Comparison of ENCODE assay signal across 14 cellular contexts in genomic region chr10:4763960-4764428, GRCh38.
DNase-seq lines count a peak whose midpoint lies in the region; ATAC-seq, FAIRE-seq and TF ChIP-seq lines count a peak whose summit lies in the region.
"Had no signal": no experiment of that assay in that cellular context is flagged by ENCODE, and none has a peak within 500 bp of the region (broad histone marks: within the 10 kb centered on the region; RNA-seq: fewer than 3 reads in every experiment).

No MANE protein-coding gene starts in this region.

- TF ChIP-seq CTCF in endothelial cell of umbilical vein (IDR thresholded peaks at IDR 0.05; ENCODE audit: extremely low read depth in 1 of 2, insufficient read depth in 1 of 2, low read depth in 1 of 2, low read length in 2 of 2), result no peak

- BruUV-seq in endothelial cell of umbilical vein (replicated peaks; lab: Mats Ljungman, UMichigan), result no TSS peak

- peak; percentile 41 for DNase-seq in activated CD4-positive, alpha-beta T cell treated with anti-CD3 and anti-CD28 coated beads for 36 hours
- DNase-seq in activated CD4-positive, alpha-beta T cell treated with anti-CD3 and anti-CD28 coated beads, Interleukin-2, amount 50 U/mL, for 1 hour, result no peak
- DNase-seq in NCI-H748 (lab: John Stamatoyannopoulos, UW; ENCODE audit: unreplicated experiment) (peak; percentile 32), endothelial cell of umbilical vein (ENCODE audit: low read depth, low spot score) (peak; percentile 76), pulmonary artery endothelial cell (ENCODE audit: low read depth, low spot score) (peak; percentile 20), SKM-1 treated with dmso at 0.1 percent for 144 hours (lab: John Stamatoyannopoulos, UW; ENCODE audit: unreplicated experiment) (no peak)
- DNase-seq: 8988T; KG1; NCI-H345; SHP77 treated with DMSO at 0.1 percent for 48 hours; stimulated activated CD8-positive, alpha-beta memory T cell treated with anti-CD3 and anti-CD28 coated beads, Interleukin-4, amount 100 ng/mL, for 48 hours had no signal

- CTCF ChIA-PET in activated CD4-positive, alpha-beta T cell treated with anti-CD3 and anti-CD28 coated beads for 36 hours (lab: Charles Lee), result interaction anchor here (0.6 to 1.3 kb wide), 4 partner anchors 8 to 1570 kb away, joined by 3 to 4 read pairs (median 3); no protein-coding TSS in a partner anchor
- CTCF ChIA-PET in endothelial cell of umbilical vein (lab: Charles Lee), result interaction anchor here (0.7 to 3.3 kb wide), 10 partner anchors 38 to 1566 kb away, joined by 3 to 14 read pairs (median 5); no protein-coding TSS in a partner anchor

- H3K4me3 Mint-ChIP-seq in activated CD4-positive, alpha-beta T cell treated with anti-CD3 and anti-CD28 coated beads for 36 hours, result no peak overlapping the region

- peak; percentile 67 for FAIRE-seq in endothelial cell of umbilical vein (lab: Jason Lieb, UNC)

- H3K36me3 Mint-ChIP-seq in activated CD4-positive, alpha-beta T cell treated with anti-CD3 and anti-CD28 coated beads for 36 hours (ENCODE audit: low read depth), result no peaks in the 10 kb centered on the region

- no peaks in the 10 kb centered on the region for H3K9me1 ChIP-seq in endothelial cell of umbilical vein (replicated peaks; ENCODE audit: control insufficient read depth, extremely low read depth, insufficient read depth, low read length)

- no peaks in the 10 kb centered on the region for H4K20me1 ChIP-seq in endothelial cell of umbilical vein (replicated peaks; ENCODE audit: control insufficient read depth, extremely low read depth, insufficient read depth, low read length)

- intact Hi-C loops in activated CD4-positive, alpha-beta T cell treated with anti-CD3 and anti-CD28 coated beads for 36 hours (cut with DNase I, micrococcal nuclease), result no loop called here
- intact Hi-C loops in endothelial cell of umbilical vein (cut with micrococcal nuclease), result loop anchor here (1.0 kb wide), 1 partner anchor 86 kb away; no protein-coding TSS in a partner anchor

- peak overlapping the region; percentile 32 for H3K9ac ChIP-seq in endothelial cell of umbilical vein (replicated peaks; ENCODE audit: extremely low read depth, insufficient read depth, low read length)

- H3K4me2 ChIP-seq in endothelial cell of umbilical vein (ENCODE audit: insufficient read depth, low read length), result peak overlapping the region; percentile 32

- TF ChIP-seq POLR2A in endothelial cell of umbilical vein (IDR thresholded peaks at IDR 0.05; ENCODE audit: low read depth, low read length), result peak; percentile 26

- H3K9me3 ChIP-seq in endothelial cell of umbilical vein (replicated peaks; ENCODE audit: control insufficient read depth, insufficient read depth, low read length), result no peaks in the 10 kb centered on the region

- no peak overlapping the region for H3K4me3 ChIP-seq in endothelial cell of umbilical vein (replicated peaks in 1 of 3; ENCODE audit: insufficient read depth in 1 of 3, low read depth in 1 of 3, low read length in 3 of 3)
- H3K4me3 ChIP-seq: skin epidermis had no signal

- H2AFZ ChIP-seq in endothelial cell of umbilical vein (ENCODE audit: low read depth, low read length), result peak overlapping the region; percentile 37

- no peaks in the 10 kb centered on the region for H3K9me3 Mint-ChIP-seq in activated CD4-positive, alpha-beta T cell treated with anti-CD3 and anti-CD28 coated beads for 36 hours (ENCODE audit: low read depth)

- H3K27me3 Mint-ChIP-seq in activated CD4-positive, alpha-beta T cell treated with anti-CD3 and anti-CD28 coated beads for 36 hours, result peaks cover 16% of the 10 kb centered on the region

- peaks cover 0 to 5% of the 10 kb centered on the region in 2 experiments for H3K36me3 ChIP-seq in endothelial cell of umbilical vein (ENCODE audit: control insufficient read depth in 2 of 2, extremely low read depth in 1 of 2, insufficient read depth in 2 of 2, low read length in 2 of 2)

- H3K79me2 ChIP-seq in endothelial cell of umbilical vein (ENCODE audit: control insufficient read depth, insufficient read depth, low read length), result no peaks in the 10 kb centered on the region

- H3K4me1 ChIP-seq in endothelial cell of umbilical vein (ENCODE audit: control insufficient read depth, extremely low read depth, insufficient read depth, low read length), result peaks cover 57% of the 10 kb centered on the region

- dilution Hi-C loops in endothelial cell of umbilical vein (cut with MboI; ENCODE audit: extremely low pct_ligation_motif_present, low sequenced_read_pairs), result no loop called here

- peak overlapping the region; percentile 70 for H3K27ac ChIP-seq in endothelial cell of umbilical vein (ENCODE audit: insufficient read depth, low read depth, low read length)

- H3K27ac Mint-ChIP-seq in activated CD4-positive, alpha-beta T cell treated with anti-CD3 and anti-CD28 coated beads for 36 hours, result no peak overlapping the region

- H3K27me3 ChIP-seq in endothelial cell of umbilical vein (ENCODE audit: control insufficient read depth in 2 of 2, insufficient read depth in 2 of 2, low read length in 2 of 2), result no peaks in the 10 kb centered on the region

- ATAC-seq in activated CD4-positive, alpha-beta T cell treated with anti-CD3 and anti-CD28 coated beads for 36 hours, result peak; percentile 57
- ATAC-seq in GM18861 (IDR thresholded peaks at IDR 0.05; ENCODE audit: unreplicated experiment), result no peak
- no peak for ATAC-seq in HG02840 (IDR thresholded peaks at IDR 0.05; ENCODE audit: low FRiP score, unreplicated experiment)

- H3K4me1 Mint-ChIP-seq in activated CD4-positive, alpha-beta T cell treated with anti-CD3 and anti-CD28 coated beads for 36 hours, result peaks cover 3% of the 10 kb centered on the region

- POLR2A ChIA-PET in activated CD4-positive, alpha-beta T cell treated with anti-CD3 and anti-CD28 coated beads for 36 hours (lab: Charles Lee), result no interaction called here
- POLR2A ChIA-PET in endothelial cell of umbilical vein (lab: Charles Lee), result interaction anchor here (1.3 kb wide), 1 partner anchor 59 kb away, joined by 3 read pairs; no protein-coding TSS in a partner anchor

TF ChIP-seq in endothelial cell of umbilical vein, 7 proteins besides CTCF, POLR2A, EP300 and RAD21:
- TF ChIP-seq JUN (IDR thresholded peaks at IDR 0.05; ENCODE audit: borderline replicate concordance, insufficient read depth, insufficient read length, low read depth) (peak; percentile 35), MYC (IDR thresholded peaks at IDR 0.05; ENCODE audit: low read depth, low read length) (no peak), GATA2 (IDR thresholded peaks at IDR 0.05; ENCODE audit: insufficient read depth, insufficient read length, low read depth, low read length) (peak; percentile 45), FOS (IDR thresholded peaks at IDR 0.05; ENCODE audit: borderline replicate concordance, insufficient read depth, low read length) (peak; percentile 59), MAX (IDR thresholded peaks at IDR 0.05; ENCODE audit: insufficient read depth, insufficient read length) (no peak), EZH2 (IDR thresholded peaks at IDR 0.05; ENCODE audit: borderline replicate concordance, low read depth, low read length, severe bottlenecking) (no peak), POLR2AphosphoS5 (IDR thresholded peaks at IDR 0.05; ENCODE audit: insufficient read depth, low read depth, low read length) (no peak)

Comparison
In these comparisons a context has a peak if more than half of its experiments do, and no peak if none do; other contexts are left out.
1. DNase-seq: peak in activated CD4-positive, alpha-beta T cell treated with anti-CD3 and anti-CD28 coated beads for 36 hours (single experiment), NCI-H748 (single experiment), endothelial cell of umbilical vein (single experiment) and pulmonary artery endothelial cell (single experiment); none in activated CD4-positive, alpha-beta T cell treated with anti-CD3 and anti-CD28 coated beads, Interleukin-2, amount 50 U/mL, for 1 hour (single experiment) and SKM-1 treated with dmso at 0.1 percent for 144 hours (single experiment).